10 cellular contexts compared by ENCODE assay signal in genomic region chr14:30906752-30907658, GRCh38. TPM values are rescaled to one million over a fixed set of nuclear protein-coding genes. Genes with fewer than 3 reads are reported as not detected.
DNase-seq lines count a peak whose midpoint lies in the region; ATAC-seq, FAIRE-seq and TF ChIP-seq lines count a peak whose summit lies in the region.
"Had no signal": no experiment of that assay in that cellular context is flagged by ENCODE, and none has a peak within 500 bp of the region (broad histone marks: within the 10 kb centered on the region; RNA-seq: fewer than 3 reads in every experiment).

No MANE protein-coding gene starts in this region.

- no peak overlapping the region for H3K4ac ChIP-seq in mesenchymal stem cell (ENCODE audit: low read depth in 1 of 2, low read length in 2 of 2)

- H4K8ac ChIP-seq in mesenchymal stem cell (ENCODE audit: low read length): no peak overlapping the region

- peaks cover 2% of the 10 kb centered on the region for H3K79me2 ChIP-seq in astrocyte (ENCODE audit: insufficient read depth, low read length)

- peak; percentile 20 for TF ChIP-seq CTCF in astrocyte (IDR thresholded peaks at IDR 0.05; ENCODE audit: insufficient read depth, low read depth, low read length)

- H2AFZ ChIP-seq in astrocyte (ENCODE audit: low read depth, low read length): no peak overlapping the region
- no peak overlapping the region for H2AFZ ChIP-seq in mesenchymal stem cell (ENCODE audit: low read depth, low read length)

- no peak overlapping the region for H3K23ac ChIP-seq in mesenchymal stem cell (ENCODE audit: low read length in 2 of 2)

- peaks cover 11% of the 10 kb centered on the region for H3K36me3 Mint-ChIP-seq in astrocyte (ENCODE audit: low read depth, unreplicated experiment)

- peaks cover 15% of the 10 kb centered on the region for H3K79me1 ChIP-seq in mesenchymal stem cell (replicated peaks; ENCODE audit: low read length, poor library complexity, severe bottlenecking)

- no peaks in the 10 kb centered on the region for H3K9me3 Mint-ChIP-seq in astrocyte (ENCODE audit: unreplicated experiment)
- H3K9me3 Mint-ChIP-seq: activated CD4-positive, alpha-beta T cell treated with anti-CD3 and anti-CD28 coated beads, Interleukin-2, amount 10 ng/mL, durations not matched to agents 24 days and 14 days; immature natural killer cell had no signal

- H3K18ac ChIP-seq in mesenchymal stem cell (ENCODE audit: low read depth in 1 of 2, low read length in 2 of 2): no peak overlapping the region

- H2BK5ac ChIP-seq in mesenchymal stem cell (ENCODE audit: low read depth, low read length, poor library complexity, severe bottlenecking): no peak overlapping the region

- TF ChIP-seq RAD21 in Ishikawa (IDR thresholded peaks at IDR 0.05; ENCODE audit: low read depth): peak; percentile 35; the same call in 1 of the 2 replicates

- H2BK12ac ChIP-seq in mesenchymal stem cell (ENCODE audit: low read length in 2 of 2): no peak overlapping the region

- H3K4me3 Mint-ChIP-seq in astrocyte (ENCODE audit: unreplicated experiment): no peak overlapping the region
- H3K4me3 Mint-ChIP-seq: activated CD4-positive, alpha-beta T cell treated with anti-CD3 and anti-CD28 coated beads, Interleukin-2, amount 10 ng/mL, durations not matched to agents 24 days and 14 days; immature natural killer cell had no signal

- no peak overlapping the region for H2AK5ac ChIP-seq in mesenchymal stem cell (ENCODE audit: low read length, severe bottlenecking)

- DNase-seq in EH (ENCODE audit: low read depth): peak; percentile 26
- DNase-seq in astrocyte (ENCODE audit: low read depth): no peak
- peak; percentile 26 for DNase-seq in mesenchymal stem cell
- DNase-seq in NK-92 treated with Interleukin-12 subunit alpha and Interleukin-12 subunit beta, amount 100 ng/mL, for 24 hours (lab: John Stamatoyannopoulos, UW): no peak
- DNase-seq in amniotic stem cell (lab: John Stamatoyannopoulos, UW): no peak
- DNase-seq: activated CD4-positive, alpha-beta T cell treated with anti-CD3 and anti-CD28 coated beads, Interleukin-2, amount 10 ng/mL, durations not matched to agents 24 days and 14 days had no signal

- no peak for ATAC-seq in GM19397 (IDR thresholded peaks at IDR 0.05; ENCODE audit: unreplicated experiment)
- no peak for ATAC-seq in HG02610 (IDR thresholded peaks at IDR 0.05; ENCODE audit: unreplicated experiment)

- H3K9me3 ChIP-seq in astrocyte (ENCODE audit: insufficient read depth, low read depth, low read length): no peaks in the 10 kb centered on the region
- no peaks in the 10 kb centered on the region for H3K9me3 ChIP-seq in mesenchymal stem cell (ENCODE audit: control insufficient read depth, low read length)

- no peak overlapping the region for H4K91ac ChIP-seq in mesenchymal stem cell (ENCODE audit: low read length)

- H3K27ac ChIP-seq in astrocyte (ENCODE audit: low read depth, low read length) (no peak overlapping the region), mesenchymal stem cell (ENCODE audit: low read length, poor library complexity, severe bottlenecking) (no peak overlapping the region)

- peaks cover 6% of the 10 kb centered on the region for H4K20me1 ChIP-seq in astrocyte (ENCODE audit: insufficient read depth, low read length)

- H3K4me2 ChIP-seq in astrocyte (ENCODE audit: low read length) (no peak overlapping the region), mesenchymal stem cell (ENCODE audit: low read length, poor library complexity, severe bottlenecking) (no peak overlapping the region)

- H3K4me3 ChIP-seq in astrocyte (ENCODE audit: insufficient read depth, low read depth, low read length) (no peak overlapping the region), mesenchymal stem cell (ENCODE audit: insufficient read depth in 1 of 2, low read depth in 1 of 2, low read length in 2 of 2) (no peak overlapping the region)

- peak; percentile 52 for FAIRE-seq in astrocyte (lab: Jason Lieb, UNC)

- no peak for TF ChIP-seq EP300 in Ishikawa (IDR thresholded peaks at IDR 0.05; ENCODE audit: borderline replicate concordance)

- H3K27me3 ChIP-seq in astrocyte (ENCODE audit: insufficient read depth, low read length) (no peaks in the 10 kb centered on the region), mesenchymal stem cell (ENCODE audit: control insufficient read depth in 1 of 2, insufficient read depth in 1 of 2, low read length in 2 of 2) (no peaks in the 10 kb centered on the region)

- H3K14ac ChIP-seq in mesenchymal stem cell (ENCODE audit: low read length in 2 of 2): no peak overlapping the region

- H3K9ac ChIP-seq in astrocyte (ENCODE audit: low read length): no peak overlapping the region
- H3K9ac ChIP-seq in mesenchymal stem cell (ENCODE audit: low read length): no peak overlapping the region

- H3K4me1 ChIP-seq in astrocyte (ENCODE audit: insufficient read depth, low read length) (no peaks in the 10 kb centered on the region), mesenchymal stem cell (ENCODE audit: control insufficient read depth, insufficient read depth, low read depth, low read length) (no peaks in the 10 kb centered on the region)

- H3K27me3 Mint-ChIP-seq in astrocyte (ENCODE audit: low read depth, unreplicated experiment): no peaks in the 10 kb centered on the region
- H3K27me3 Mint-ChIP-seq: activated CD4-positive, alpha-beta T cell treated with anti-CD3 and anti-CD28 coated beads, Interleukin-2, amount 10 ng/mL, durations not matched to agents 24 days and 14 days had no signal

- H3K36me3 ChIP-seq in astrocyte (ENCODE audit: insufficient read depth, low read length) (peaks cover 14% of the 10 kb centered on the region), mesenchymal stem cell (ENCODE audit: control insufficient read depth in 1 of 2, insufficient read depth in 2 of 2, low read depth in 1 of 2, low read length in 2 of 2) (peaks cover 9 to 97% of the 10 kb centered on the region in 2 experiments)

- no peaks in the 10 kb centered on the region for H3K4me1 Mint-ChIP-seq in astrocyte (ENCODE audit: low read depth, unreplicated experiment)
- H3K4me1 Mint-ChIP-seq: immature natural killer cell had no signal

- H2BK120ac ChIP-seq in mesenchymal stem cell (ENCODE audit: low read depth, low read length): no peak overlapping the region

- H3K27ac Mint-ChIP-seq in astrocyte (ENCODE audit: unreplicated experiment): no peak overlapping the region
- H3K27ac Mint-ChIP-seq: activated CD4-positive, alpha-beta T cell treated with anti-CD3 and anti-CD28 coated beads, Interleukin-2, amount 10 ng/mL, durations not matched to agents 24 days and 14 days; immature natural killer cell had no signal

- no peak overlapping the region for H2BK15ac ChIP-seq in mesenchymal stem cell (ENCODE audit: low read depth, poor library complexity, severe bottlenecking)

TF ChIP-seq in Ishikawa, 13 proteins besides CTCF, POLR2A, EP300 and RAD21:
- TF ChIP-seq USF1 (IDR thresholded peaks at IDR 0.05): no peak
- no peak for TF ChIP-seq NFIC (IDR thresholded peaks at IDR 0.05)
- no peak for TF ChIP-seq REST (IDR thresholded peaks at IDR 0.05; ENCODE audit: low read depth)
- no peak for TF ChIP-seq MAX (IDR thresholded peaks at IDR 0.05)
- no peak for TF ChIP-seq YY1 (IDR thresholded peaks at IDR 0.05; ENCODE audit: low read depth)
- no peak for TF ChIP-seq CREB1 (IDR thresholded peaks at IDR 0.05; ENCODE audit: low read depth)

RNA-seq across cellular contexts. Expression of gene COCH, which starts 32.6 kb away (rescaled TPM):
- total RNA-seq in astrocyte: 0.79 and 0.87 TPM in 2 replicates
- polyA plus RNA-seq in mesenchymal stem cell (2013, experiment 1 of 2): 0.32 TPM
- 0.34 TPM for polyA plus RNA-seq in mesenchymal stem cell (2013, experiment 2 of 2)

Comparison
In these comparisons a context has a peak if more than half of its experiments do, and no peak if none do; other contexts are left out.
1. DNase-seq: peak in EH (single experiment) and mesenchymal stem cell (single experiment); none in astrocyte (single experiment), NK-92 treated with Interleukin-12 subunit alpha and Interleukin-12 subunit beta, amount 100 ng/mL, for 24 hours (single experiment) and amniotic stem cell (single experiment).